ENCODE assay signal across 14 cellular contexts in genomic region chr9:77534376-77535057, GRCh38.
A peak's percentile ranks its signal among the peaks of the same experiment; 100 is the strongest.
DNase-seq lines count a peak whose midpoint lies in the region; ATAC-seq and TF ChIP-seq lines count a peak whose summit lies in the region.
"Had no signal": no experiment of that assay in that cellular context is flagged by ENCODE, and none has a peak within 500 bp of the region (broad histone marks: within the 10 kb centered on the region; RNA-seq: fewer than 3 reads in every experiment).

No MANE protein-coding gene starts in this region.

- no peak for TF ChIP-seq POLR2A in transverse colon (IDR thresholded peaks at IDR 0.05)

- peaks cover 0 to 2% of the 10 kb centered on the region in 2 donors for H3K9me3 Mint-ChIP-seq in activated T-cell treated with anti-CD3 and anti-CD28 coated beads, Interleukin-2, amount 50 U/mL, for 72 hours
- H3K9me3 Mint-ChIP-seq: activated CD8-positive, alpha-beta T cell treated with anti-CD3 and anti-CD28 coated beads for 36 hours had no signal

- H3K4me1 ChIP-seq in transverse colon = peaks cover 0 to 28% (median 19%) of the 10 kb centered on the region in 4 donors
- H3K4me1 ChIP-seq: tibial artery had no signal

- no peak for TF ChIP-seq EP300 in transverse colon (IDR thresholded peaks at IDR 0.05; ENCODE audit: low read depth)

- no peak overlapping the region for H3K4me3 Mint-ChIP-seq in activated T-cell treated with anti-CD3 and anti-CD28 coated beads, Interleukin-2, amount 50 U/mL, for 72 hours
- H3K4me3 Mint-ChIP-seq: activated CD8-positive, alpha-beta T cell treated with anti-CD3 and anti-CD28 coated beads for 36 hours; activated naive CD8-positive, alpha-beta T cell treated with anti-CD3 and anti-CD28 coated beads, Interleukin-2, amount 10 ng/mL, durations not matched to agents 7 days and 5 days; effector memory CD8-positive, alpha-beta T cell had no signal

- H3K4me1 Mint-ChIP-seq in activated T-cell treated with anti-CD3 and anti-CD28 coated beads, Interleukin-2, amount 50 U/mL, for 72 hours (ENCODE audit: low read depth) = no peaks in the 10 kb centered on the region
- H3K4me1 Mint-ChIP-seq: activated naive CD8-positive, alpha-beta T cell treated with anti-CD3 and anti-CD28 coated beads, Interleukin-2, amount 10 ng/mL, durations not matched to agents 7 days and 5 days had no signal

- DNase-seq in NCI-H2107 (lab: John Stamatoyannopoulos, UW) (peak; percentile 1), NCI-H2107 treated with DMSO at 0.1 percent for 48 hours (lab: John Stamatoyannopoulos, UW; ENCODE audit: unreplicated experiment) (no peak), brain microvascular endothelial cell (peak; percentile 5), left colon (no peak), transverse colon (no peak), SKM-1 treated with dmso at 0.1 percent for 144 hours (lab: John Stamatoyannopoulos, UW; ENCODE audit: unreplicated experiment) (no peak)
- DNase-seq in activated T-cell treated with anti-CD3 and anti-CD28 coated beads, Interleukin-2, amount 50 U/mL, for 72 hours = no peak
- DNase-seq: activated CD8-positive, alpha-beta T cell treated with anti-CD3 and anti-CD28 coated beads for 36 hours; activated naive CD8-positive, alpha-beta T cell treated with anti-CD3 and anti-CD28 coated beads, Interleukin-2, amount 10 ng/mL, durations not matched to agents 7 days and 5 days; effector memory CD8-positive, alpha-beta T cell; KG1; NCI-H774; tibial artery had no signal

- ATAC-seq in left colon = peak; percentile 72
- no peak for ATAC-seq in activated T-cell treated with anti-CD3 and anti-CD28 coated beads, Interleukin-2, amount 50 U/mL, for 72 hours (replicated peaks in 1 of 2)
- no peak for ATAC-seq in GM18858 (IDR thresholded peaks at IDR 0.05; ENCODE audit: unreplicated experiment)
- ATAC-seq: activated CD8-positive, alpha-beta T cell treated with anti-CD3 and anti-CD28 coated beads for 36 hours; effector memory CD8-positive, alpha-beta T cell had no signal

- H3K27ac ChIP-seq in brain microvascular endothelial cell (no peak overlapping the region), transverse colon (peak overlapping the region in 3 of 4 donors; percentile 58 to 65 (median 61))
- H3K27ac ChIP-seq: tibial artery had no signal

- H3K9me3 ChIP-seq in transverse colon = no peaks in the 10 kb centered on the region
- H3K9me3 ChIP-seq: tibial artery had no signal

- no peaks in the 10 kb centered on the region for H3K27me3 Mint-ChIP-seq in activated T-cell treated with anti-CD3 and anti-CD28 coated beads, Interleukin-2, amount 50 U/mL, for 72 hours (ENCODE audit: low read depth)

- H3K36me3 ChIP-seq in brain microvascular endothelial cell (replicated peaks) (no peaks in the 10 kb centered on the region), transverse colon (no peaks in the 10 kb centered on the region)
- H3K36me3 ChIP-seq: tibial artery had no signal

- H3K4me3 ChIP-seq in brain microvascular endothelial cell (ENCODE audit: low read depth, low read length) (no peak overlapping the region), transverse colon (no peak overlapping the region)
- H3K4me3 ChIP-seq: tibial artery had no signal

- TF ChIP-seq CTCF in brain microvascular endothelial cell (IDR thresholded peaks at IDR 0.05; ENCODE audit: low read depth, low read length, missing control alignments) (no peak), transverse colon (IDR thresholded peaks at IDR 0.05) (no peak)

- no peaks in the 10 kb centered on the region for H3K27me3 ChIP-seq in brain microvascular endothelial cell (replicated peaks)
- H3K27me3 ChIP-seq in transverse colon = no peaks in the 10 kb centered on the region
- H3K27me3 ChIP-seq: tibial artery had no signal

- intact Hi-C loops in left colon (cut with DNase I, micrococcal nuclease) (no loop called here), transverse colon (cut with DNase I; ENCODE audit: low total_unique reads) (no loop called here)

- no peak overlapping the region for H3K27ac Mint-ChIP-seq in activated T-cell treated with anti-CD3 and anti-CD28 coated beads, Interleukin-2, amount 50 U/mL, for 72 hours
- H3K27ac Mint-ChIP-seq: activated CD8-positive, alpha-beta T cell treated with anti-CD3 and anti-CD28 coated beads for 36 hours; activated naive CD8-positive, alpha-beta T cell treated with anti-CD3 and anti-CD28 coated beads, Interleukin-2, amount 10 ng/mL, durations not matched to agents 7 days and 5 days; effector memory CD8-positive, alpha-beta T cell had no signal

- WGBS in transverse colon (ENCODE audit: low coverage in 1 of 2), 2 donors = 73 to 78% methylated on average over 7 of the region's 7 CpGs

- H3K36me3 Mint-ChIP-seq in activated T-cell treated with anti-CD3 and anti-CD28 coated beads, Interleukin-2, amount 50 U/mL, for 72 hours (ENCODE audit: insufficient read depth in 2 of 2) = no peaks in the 10 kb centered on the region
- H3K36me3 Mint-ChIP-seq: activated naive CD8-positive, alpha-beta T cell treated with anti-CD3 and anti-CD28 coated beads, Interleukin-2, amount 10 ng/mL, durations not matched to agents 7 days and 5 days had no signal

- in situ Hi-C loops in brain microvascular endothelial cell (cut with HindIII; ENCODE audit: low pct_ligation_motif_present, low sequenced_read_pairs) (no loop called here), transverse colon (cut with MboI; ENCODE audit: low pct_ligation_motif_present in 1 of 4, low pct_unique_long_range_greater_than_20kb in 1 of 4, low sequenced_read_pairs in 3 of 4) (no loop called here)

Comparison
In these comparisons a context has a peak if more than half of its experiments do, and no peak if none do; other contexts are left out.
1. DNase-seq: peak in NCI-H2107 (single experiment) and brain microvascular endothelial cell (single experiment); none in NCI-H2107 treated with DMSO at 0.1 percent for 48 hours (single experiment), left colon (0 of 2), transverse colon (single experiment), activated T-cell treated with anti-CD3 and anti-CD28 coated beads, Interleukin-2, amount 50 U/mL, for 72 hours (0 of 2) and SKM-1 treated with dmso at 0.1 percent for 144 hours (single experiment).